14 cellular contexts compared by ENCODE assay signal in the genomic region with DNA sequence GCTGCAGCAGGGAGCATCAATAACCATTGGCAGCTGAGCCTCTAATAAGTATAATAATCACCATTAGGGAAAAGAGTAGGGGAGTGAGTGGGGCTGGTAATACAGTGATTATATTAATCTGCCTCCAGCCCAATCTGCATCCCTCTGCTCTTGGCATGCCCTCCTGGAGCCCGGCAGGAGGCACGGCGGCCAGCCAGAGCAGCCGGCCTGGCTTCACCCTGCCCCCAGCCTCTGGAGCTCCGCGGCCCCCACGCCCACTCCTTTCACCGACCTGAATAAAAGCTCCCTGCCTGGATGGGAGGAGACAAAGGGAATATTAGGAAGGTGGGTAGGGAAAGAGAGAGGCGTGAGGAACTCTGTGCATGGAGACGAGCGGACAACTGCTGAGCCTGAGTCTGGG. TPM values are rescaled to one million over a fixed set of nuclear protein-coding genes. Genes with fewer than 3 reads are reported as not detected.
DNase-seq lines count a peak whose midpoint lies in the region; ATAC-seq and TF ChIP-seq lines count a peak whose summit lies in the region.
"Had no signal": no experiment of that assay in that cellular context is flagged by ENCODE, and none has a peak within 500 bp of the region (broad histone marks: within the 10 kb centered on the region; RNA-seq: fewer than 3 reads in every experiment).

No MANE protein-coding gene starts in this region.

- POLR2A ChIA-PET in CD8-positive, alpha-beta T cell (lab: Charles Lee) = no interaction called here
- POLR2A ChIA-PET in activated CD8-positive, alpha-beta T cell treated with anti-CD3 and anti-CD28 coated beads for 36 hours (lab: Charles Lee) = no interaction called here

- intact Hi-C loops in left cardiac atrium (cut with DNase I) = no loop called here
- intact Hi-C loops in CD8-positive, alpha-beta T cell (cut with DNase I, micrococcal nuclease) = no loop called here
- intact Hi-C loops in activated CD8-positive, alpha-beta T cell treated with anti-CD3 and anti-CD28 coated beads for 36 hours (cut with micrococcal nuclease) = no loop called here

- no peaks in the 10 kb centered on the region for H3K27me3 Mint-ChIP-seq in CD8-positive, alpha-beta T cell (ENCODE audit: low read depth)
- no peaks in the 10 kb centered on the region for H3K27me3 Mint-ChIP-seq in activated CD8-positive, alpha-beta T cell treated with anti-CD3 and anti-CD28 coated beads for 36 hours

- no peak overlapping the region for H3K4me3 Mint-ChIP-seq in CD8-positive, alpha-beta T cell
- H3K4me3 Mint-ChIP-seq in activated CD8-positive, alpha-beta T cell treated with anti-CD3 and anti-CD28 coated beads for 36 hours = no peak overlapping the region
- H3K4me3 Mint-ChIP-seq: memory B cell; T-helper 1 cell treated with Interleukin-12 subunit alpha and Interleukin-12 subunit beta and Interleukin-4 antibody, amounts not matched to agents 30 μg/mL and 1 μg/mL, for 36 hours had no signal

- no peak for TF ChIP-seq CTCF in BE2C (IDR thresholded peaks at IDR 0.05; ENCODE audit: low read depth, low read length)
- TF ChIP-seq CTCF in CD8-positive, alpha-beta T cell (IDR thresholded peaks at IDR 0.05) = no peak
- TF ChIP-seq CTCF in activated CD8-positive, alpha-beta T cell treated with anti-CD3 and anti-CD28 coated beads for 36 hours (IDR thresholded peaks at IDR 0.05) = no peak

- H3K4me3 ChIP-seq in BE2C (ENCODE audit: low read depth, low read length) = no peak overlapping the region
- H3K4me3 ChIP-seq in CD8-positive, alpha-beta T cell (ENCODE audit: low read depth, low read length) = no peak overlapping the region
- H3K4me3 ChIP-seq: adrenal gland, dorsolateral prefrontal cortex had no signal

- no peaks in the 10 kb centered on the region for H3K27me3 ChIP-seq in BE2C
- H3K27me3 ChIP-seq in CD8-positive, alpha-beta T cell (ENCODE audit: insufficient read depth, low read length) = no peaks in the 10 kb centered on the region
- H3K27me3 ChIP-seq: adrenal gland, dorsolateral prefrontal cortex had no signal

- no peaks in the 10 kb centered on the region for H3K9me3 Mint-ChIP-seq in CD8-positive, alpha-beta T cell
- H3K9me3 Mint-ChIP-seq in activated CD8-positive, alpha-beta T cell treated with anti-CD3 and anti-CD28 coated beads for 36 hours = no peaks in the 10 kb centered on the region
- H3K9me3 Mint-ChIP-seq: memory B cell; T-helper 1 cell treated with Interleukin-12 subunit alpha and Interleukin-12 subunit beta and Interleukin-4 antibody, amounts not matched to agents 30 μg/mL and 1 μg/mL, for 36 hours had no signal

- CTCF ChIA-PET in CD8-positive, alpha-beta T cell (lab: Charles Lee) = interaction anchor here (1.2 kb wide), 1 partner anchor 180 kb away, joined by 3 read pairs; no protein-coding TSS in a partner anchor
- CTCF ChIA-PET in activated CD8-positive, alpha-beta T cell treated with anti-CD3 and anti-CD28 coated beads for 36 hours (lab: Charles Lee) = interaction anchor here (0.7 kb wide), 1 partner anchor 9 kb away, joined by 3 read pairs; no protein-coding TSS in a partner anchor

- DNase-seq in BE2C = peak; percentile 58
- peak; percentile 99 for DNase-seq in NCI-H1417 treated with DMSO at 0.1 percent for 48 hours (lab: John Stamatoyannopoulos, UW)
- DNase-seq in NCI-H82 (lab: John Stamatoyannopoulos, UW) = peak; percentile 95
- DNase-seq in left cardiac atrium = no peak
- no peak for DNase-seq in RPMI8226
- DNase-seq in dedifferentiated amniotic fluid mesenchymal stem cell (ENCODE audit: extremely low spot score) = no peak
- no peak for DNase-seq in CD8-positive, alpha-beta T cell
- no peak for DNase-seq in activated CD8-positive, alpha-beta T cell treated with anti-CD3 and anti-CD28 coated beads for 36 hours
- DNase-seq: activated CD4-positive, alpha-beta T cell treated with anti-CD3 and anti-CD28 coated beads for 4 hours; activated T-cell treated with anti-CD3 and anti-CD28 coated beads, Interleukin-2, amount 50 U/mL, for 48 hours; adrenal gland had no signal

- no peaks in the 10 kb centered on the region for H3K36me3 ChIP-seq in BE2C
- H3K36me3 ChIP-seq in CD8-positive, alpha-beta T cell (ENCODE audit: insufficient read depth, low read length) = no peaks in the 10 kb centered on the region
- H3K36me3 ChIP-seq: adrenal gland had no signal

- no peak overlapping the region for H3K27ac ChIP-seq in CD8-positive, alpha-beta T cell (ENCODE audit: low read depth, low read length)

- H3K27ac Mint-ChIP-seq in CD8-positive, alpha-beta T cell = no peak overlapping the region
- H3K27ac Mint-ChIP-seq in activated CD8-positive, alpha-beta T cell treated with anti-CD3 and anti-CD28 coated beads for 36 hours = no peak overlapping the region
- H3K27ac Mint-ChIP-seq: memory B cell; T-helper 1 cell treated with Interleukin-12 subunit alpha and Interleukin-12 subunit beta and Interleukin-4 antibody, amounts not matched to agents 30 μg/mL and 1 μg/mL, for 36 hours had no signal

- H3K36me3 Mint-ChIP-seq in CD8-positive, alpha-beta T cell = no peaks in the 10 kb centered on the region
- H3K36me3 Mint-ChIP-seq in activated CD8-positive, alpha-beta T cell treated with anti-CD3 and anti-CD28 coated beads for 36 hours (ENCODE audit: low read depth) = no peaks in the 10 kb centered on the region
- H3K36me3 Mint-ChIP-seq: memory B cell had no signal

- H3K4me1 ChIP-seq in BE2C = peaks cover 41% of the 10 kb centered on the region
- H3K4me1 ChIP-seq in CD8-positive, alpha-beta T cell (ENCODE audit: insufficient read depth, low read length) = no peaks in the 10 kb centered on the region

- no peaks in the 10 kb centered on the region for H3K9me3 ChIP-seq in BE2C
- H3K9me3 ChIP-seq in CD8-positive, alpha-beta T cell (ENCODE audit: low read length) = no peaks in the 10 kb centered on the region
- H3K9me3 ChIP-seq: adrenal gland had no signal

- peak; percentile 50 to 56 for ATAC-seq in left cardiac atrium
- ATAC-seq in CD8-positive, alpha-beta T cell = no peak
- no peak for ATAC-seq in activated CD8-positive, alpha-beta T cell treated with anti-CD3 and anti-CD28 coated beads for 36 hours

- no peaks in the 10 kb centered on the region for H3K4me1 Mint-ChIP-seq in CD8-positive, alpha-beta T cell (ENCODE audit: low read depth)
- H3K4me1 Mint-ChIP-seq in activated CD8-positive, alpha-beta T cell treated with anti-CD3 and anti-CD28 coated beads for 36 hours (ENCODE audit: low read depth) = no peaks in the 10 kb centered on the region
- H3K4me1 Mint-ChIP-seq: memory B cell had no signal

RNA-seq across cellular contexts. Expression of gene OPTC, which starts 28.3 kb away (rescaled TPM):
- not detected for polyA plus RNA-seq in BE2C (2012; ENCODE audit: insufficient read depth, insufficient read length, low read depth)
- not detected for total RNA-seq in left cardiac atrium
- total RNA-seq in CD8-positive, alpha-beta T cell = not detected
- total RNA-seq in activated CD8-positive, alpha-beta T cell treated with anti-CD3 and anti-CD28 coated beads for 36 hours = not detected
- total RNA-seq: adrenal gland had no signal

RNA-seq across cellular contexts. Expression of gene PRELP, which starts 46.6 kb away (rescaled TPM):
- polyA plus RNA-seq in BE2C (2012; ENCODE audit: insufficient read depth, insufficient read length, low read depth) = not detected
- 10 to 100 TPM; 47.4 to 71.7 TPM for total RNA-seq in left cardiac atrium
- total RNA-seq in CD8-positive, alpha-beta T cell = not detected
- not detected for total RNA-seq in activated CD8-positive, alpha-beta T cell treated with anti-CD3 and anti-CD28 coated beads for 36 hours

Comparison
In these comparisons a context has a peak if more than half of its experiments do, and no peak if none do; other contexts are left out.
1. DNase-seq: peak in BE2C (single experiment), NCI-H1417 treated with DMSO at 0.1 percent for 48 hours (single experiment) and NCI-H82 (single experiment); none in left cardiac atrium (single experiment), RPMI8226 (single experiment), dedifferentiated amniotic fluid mesenchymal stem cell (single experiment), CD8-positive, alpha-beta T cell (0 of 7) and activated CD8-positive, alpha-beta T cell treated with anti-CD3 and anti-CD28 coated beads for 36 hours (single experiment).
2. ATAC-seq: peak in left cardiac atrium (2 of 2); none in CD8-positive, alpha-beta T cell (single experiment) and activated CD8-positive, alpha-beta T cell treated with anti-CD3 and anti-CD28 coated beads for 36 hours (single experiment).
3. RNA of gene PRELP, which starts 46.6 kb away (total RNA-seq): 47.4 to 71.7 TPM in left cardiac atrium; not detected in CD8-positive, alpha-beta T cell and not detected in activated CD8-positive, alpha-beta T cell treated with anti-CD3 and anti-CD28 coated beads for 36 hours; every median in the first group is over 10 times any median in the second.